Comparison of ENCODE assay signal across 18 cellular contexts in the genomic region with DNA sequence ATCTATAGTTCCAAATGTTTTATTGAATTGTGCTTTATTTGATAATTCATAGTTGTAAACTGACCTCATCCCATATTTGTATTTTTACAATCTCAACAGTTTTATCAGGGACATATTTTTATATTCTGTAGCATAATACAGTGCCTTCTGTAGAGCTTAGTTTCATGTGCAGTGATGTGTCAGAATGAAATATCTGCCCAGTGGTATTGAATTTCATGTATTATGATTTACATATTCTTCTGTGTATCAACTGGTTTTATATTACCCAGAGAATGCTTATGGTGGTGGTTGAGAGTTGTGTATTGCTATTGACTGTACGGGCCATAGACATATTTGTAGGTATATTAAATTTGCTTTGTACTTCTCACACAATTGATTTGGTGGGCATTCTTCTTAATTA.
"Had no signal": no experiment of that assay in that cellular context is flagged by ENCODE, and none has a peak within 500 bp of the region (broad histone marks: within the 10 kb centered on the region; RNA-seq: fewer than 3 reads in every experiment).

No MANE protein-coding gene starts in this region.

- H3K27me3 ChIP-seq: colonic mucosa, gastrocnemius medialis, left lung, tibial nerve had no signal

- DNase-seq: activated CD4-positive, alpha-beta T cell treated with anti-CD3 and anti-CD28 coated beads, Interleukin-2, amount 10 ng/mL, durations not matched to agents 24 days and 14 days; activated CD8-positive, alpha-beta T cell treated with anti-CD3 and anti-CD28 coated beads for 36 hours; activated naive CD4-positive, alpha-beta T cell treated with Interleukin-2 at 50 U/mL for 16 hours; activated T-cell treated with anti-CD3 and anti-CD28 coated beads, Interleukin-2, amount 50 U/mL, for 1 hour; anterior cingulate cortex; central memory CD4-positive, alpha-beta T cell; colonic mucosa; gastrocnemius medialis; head of caudate nucleus; left lung; midbrain; nephron progenitor cell; nucleus accumbens; posterior cingulate gyrus; stimulated activated naive CD8-positive, alpha-beta T cell treated with anti-CD3 and anti-CD28 coated beads, Interleukin-15, Interleukin-2, amounts not matched to agents 100 U/mL and 50 U/mL, for 24 hours; T1000 had no signal

- H3K36me3 ChIP-seq: colonic mucosa, gastrocnemius medialis, left lung had no signal

- H3K9me3 ChIP-seq: colonic mucosa, gastrocnemius medialis had no signal

- FAIRE-seq: urothelium cell line had no signal

- H3K4me3 ChIP-seq: colonic mucosa, gastrocnemius medialis, left lung, tibial nerve had no signal

- H3K27ac ChIP-seq: colonic mucosa, left lung, tibial nerve had no signal

- H3K4me1 ChIP-seq: colonic mucosa had no signal
